ENCODE assay signal across 8 cellular contexts in the genomic region with DNA sequence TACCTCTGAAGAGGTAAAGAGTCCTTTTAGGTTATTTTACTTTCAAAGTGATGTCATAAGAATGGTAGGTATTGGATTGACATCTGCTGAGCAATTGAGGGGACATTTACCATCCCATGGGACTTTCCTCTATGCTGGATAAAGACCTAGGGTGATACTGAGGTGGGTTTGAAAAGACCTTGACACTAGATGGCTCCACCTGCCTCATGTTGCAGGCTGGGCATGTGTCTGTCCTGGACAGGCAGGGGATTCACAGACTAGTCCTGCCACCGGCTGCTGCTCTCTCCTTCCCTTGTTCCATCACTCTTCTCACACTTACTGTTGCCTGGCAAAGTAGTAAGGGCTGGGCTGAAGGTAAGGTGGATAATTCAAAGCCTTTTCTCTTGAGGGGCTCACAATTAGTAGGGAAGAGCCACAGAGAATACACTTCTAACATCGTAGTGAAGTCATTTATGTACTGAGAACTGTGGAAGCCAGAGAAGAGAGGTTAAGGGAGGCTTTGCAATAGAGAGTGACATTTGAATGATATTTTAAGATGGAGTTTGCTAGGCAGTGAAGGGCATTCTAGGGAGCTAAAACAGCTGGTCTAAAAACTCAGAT. TPM values are rescaled to one million over a fixed set of nuclear protein-coding genes. Genes with fewer than 3 reads are reported as not detected.
A peak's percentile ranks its signal among the peaks of the same experiment; 100 is the strongest.
DNase-seq lines count a peak whose midpoint lies in the region; TF ChIP-seq lines count a peak whose summit lies in the region.

No MANE protein-coding gene starts in this region.

- no peaks in the 10 kb centered on the region for H3K9me3 ChIP-seq in A673 (ENCODE audit: low read depth, low read length, poor library complexity, severe bottlenecking)
- no peaks in the 10 kb centered on the region for H3K9me3 ChIP-seq in MM.1S (replicated peaks; ENCODE audit: insufficient read depth, low read length)

- H3F3A ChIP-seq in MM.1S (ENCODE audit: insufficient read depth, low read length) = no peaks in the 10 kb centered on the region

- no peaks in the 10 kb centered on the region for H3K36me3 Mint-ChIP-seq in activated naive CD8-positive, alpha-beta T cell treated with anti-CD3 and anti-CD28 coated beads for 36 hours

- peak overlapping the region; percentile 14 for H3K27ac Mint-ChIP-seq in activated naive CD8-positive, alpha-beta T cell treated with anti-CD3 and anti-CD28 coated beads for 36 hours

- H3K4me1 ChIP-seq in A673 (ENCODE audit: insufficient read depth, low read length, poor library complexity, severe bottlenecking) = peaks cover 15% of the 10 kb centered on the region
- peaks cover 5% of the 10 kb centered on the region; the same call in 1 of the 2 replicates for H3K4me1 ChIP-seq in MM.1S (ENCODE audit: low read length)

- H3K4me3 Mint-ChIP-seq in activated naive CD8-positive, alpha-beta T cell treated with anti-CD3 and anti-CD28 coated beads for 36 hours = no peak overlapping the region

- no peaks in the 10 kb centered on the region for H3K27me3 Mint-ChIP-seq in activated naive CD8-positive, alpha-beta T cell treated with anti-CD3 and anti-CD28 coated beads for 36 hours

- TF ChIP-seq CTCF in A673 (conservative IDR thresholded peaks at IDR 0.05; ENCODE audit: low read depth, low read length) (peak; percentile 41; the same call in 1 of the 2 replicates), GM12873 (IDR thresholded peaks at IDR 0.05; ENCODE audit: insufficient read depth, low read depth, low read length, missing control alignments) (peak; percentile 75), MM.1S (IDR thresholded peaks at IDR 0.05; ENCODE audit: low read length) (peak; percentile 41)

- POLR2A ChIA-PET in A673 (lab: Charles Lee; ENCODE audit: low non-redundant PET) = no interaction called here
- POLR2A ChIA-PET in HEK293T (lab: Yijun Ruan, JAX) = interaction anchor here (2.0 kb wide), 1 partner anchor 72 kb away, joined by 5 read pairs; no protein-coding TSS in a partner anchor

- CTCF ChIA-PET in A673 (lab: Charles Lee) (no interaction called here), HEK293T (lab: Yijun Ruan, JAX) (interaction anchor here (1.5 to 4.2 kb wide), 2 partner anchors 72 to 76 kb away, joined by 3 to 45 read pairs; no protein-coding TSS in a partner anchor)

- H3K9me2 ChIP-seq in MM.1S (replicated peaks; ENCODE audit: insufficient read depth, low read length) = no peaks in the 10 kb centered on the region

- no TSS peak for BruUV-seq in A673 (replicated peaks; lab: Mats Ljungman, UMichigan)

- no peaks in the 10 kb centered on the region for H3K9me3 Mint-ChIP-seq in activated naive CD8-positive, alpha-beta T cell treated with anti-CD3 and anti-CD28 coated beads for 36 hours

- intact Hi-C loops in A673 (cut with micrococcal nuclease; ENCODE audit: unreplicated experiment) = loop anchor here (2.0 to 10.0 kb wide), 2 partner anchors 72 to 326 kb away; no protein-coding TSS in a partner anchor

- H3K27me3 ChIP-seq in A673 (replicated peaks; ENCODE audit: insufficient read depth, low read depth, low read length, poor library complexity) (no peaks in the 10 kb centered on the region), MM.1S (replicated peaks; ENCODE audit: insufficient read depth, low read length) (no peaks in the 10 kb centered on the region)

- no peaks in the 10 kb centered on the region for H4K20me1 ChIP-seq in MM.1S (ENCODE audit: insufficient read depth, low read length)

- DNase-seq in A673 (ENCODE audit: low spot score) (peak; percentile 43), HEK293T (ENCODE audit: extremely low spot score) (peak; percentile 67), MM.1S (peak; percentile 23), iPS-NIHi11 (ENCODE audit: low spot score) (peak; percentile 78), superior temporal gyrus (ENCODE audit: extremely low spot score) (peak; percentile 71)
- no peak for DNase-seq in activated naive CD8-positive, alpha-beta T cell treated with anti-CD3 and anti-CD28 coated beads for 36 hours
- no peak for DNase-seq in stimulated activated CD4-positive, alpha-beta T cell treated with anti-CD3 and anti-CD28 coated beads, Interleukin-4, amount 100 ng/mL, for 4 hours

- no peak overlapping the region for H2AFZ ChIP-seq in MM.1S (ENCODE audit: low read length)

- no peak overlapping the region for H3K27ac ChIP-seq in A673 (ENCODE audit: low read depth, low read length, poor library complexity, severe bottlenecking)
- H3K27ac ChIP-seq in MM.1S (ENCODE audit: low read length) = no peak overlapping the region

- peaks cover 41% of the 10 kb centered on the region for H3K79me2 ChIP-seq in MM.1S (ENCODE audit: low read length)

- H3K4me2 ChIP-seq in MM.1S (ENCODE audit: low read depth, low read length) = no peak overlapping the region

- H3K4me3 ChIP-seq in A673 (ENCODE audit: low read depth, low read length, poor library complexity, severe bottlenecking) (no peak overlapping the region), MM.1S (ENCODE audit: low read length) (no peak overlapping the region)

- H3K36me3 ChIP-seq in A673 (ENCODE audit: insufficient read depth, low read length, poor library complexity, severe bottlenecking) (no peaks in the 10 kb centered on the region), MM.1S (replicated peaks; ENCODE audit: insufficient read depth, low read length) (no peaks in the 10 kb centered on the region)

- no peak overlapping the region for H3K9ac ChIP-seq in MM.1S (ENCODE audit: low read length)

- peaks cover 22% of the 10 kb centered on the region for H3K4me1 Mint-ChIP-seq in activated naive CD8-positive, alpha-beta T cell treated with anti-CD3 and anti-CD28 coated beads for 36 hours

TF ChIP-seq in HEK293T, 16 proteins besides CTCF, POLR2A, EP300 and RAD21:
- TF ChIP-seq SP1 (IDR thresholded peaks at IDR 0.05) (no peak), ZNF384 (IDR thresholded peaks at IDR 0.05) (no peak), FOXM1 (IDR thresholded peaks at IDR 0.05; ENCODE audit: borderline replicate concordance) (no peak), CTBP1 (IDR thresholded peaks at IDR 0.05; ENCODE audit: borderline replicate concordance) (no peak), LEF1 (IDR thresholded peaks at IDR 0.05; ENCODE audit: borderline replicate concordance) (no peak), FOXA1 (IDR thresholded peaks at IDR 0.05) (no peak), L3MBTL2 (conservative IDR thresholded peaks at IDR 0.05) (no peak), ARNT (IDR thresholded peaks at IDR 0.05) (no peak)

RNA-seq across cellular contexts. Expression of gene TRAK1, which starts 27.7 kb away (rescaled TPM):
- 16.3 and 21.1 TPM in 2 replicates for total RNA-seq in A673 (2021)
- total RNA-seq in activated naive CD8-positive, alpha-beta T cell treated with anti-CD3 and anti-CD28 coated beads for 36 hours = 10 to 100 TPM; 22.3 to 22.8 TPM

Comparison
In these comparisons a context has a peak if more than half of its experiments do, and no peak if none do; other contexts are left out.
1. DNase-seq: peak in A673 (single experiment), HEK293T (single experiment), MM.1S (single experiment), iPS-NIHi11 (single experiment) and superior temporal gyrus (single experiment); none in activated naive CD8-positive, alpha-beta T cell treated with anti-CD3 and anti-CD28 coated beads for 36 hours (single experiment) and stimulated activated CD4-positive, alpha-beta T cell treated with anti-CD3 and anti-CD28 coated beads, Interleukin-4, amount 100 ng/mL, for 4 hours (0 of 2).
2. Peak in every context shown above with its lines, with median percentiles within 50 percentile points of each other: CTCF ChIP-seq.